In the genomic region with DNA sequence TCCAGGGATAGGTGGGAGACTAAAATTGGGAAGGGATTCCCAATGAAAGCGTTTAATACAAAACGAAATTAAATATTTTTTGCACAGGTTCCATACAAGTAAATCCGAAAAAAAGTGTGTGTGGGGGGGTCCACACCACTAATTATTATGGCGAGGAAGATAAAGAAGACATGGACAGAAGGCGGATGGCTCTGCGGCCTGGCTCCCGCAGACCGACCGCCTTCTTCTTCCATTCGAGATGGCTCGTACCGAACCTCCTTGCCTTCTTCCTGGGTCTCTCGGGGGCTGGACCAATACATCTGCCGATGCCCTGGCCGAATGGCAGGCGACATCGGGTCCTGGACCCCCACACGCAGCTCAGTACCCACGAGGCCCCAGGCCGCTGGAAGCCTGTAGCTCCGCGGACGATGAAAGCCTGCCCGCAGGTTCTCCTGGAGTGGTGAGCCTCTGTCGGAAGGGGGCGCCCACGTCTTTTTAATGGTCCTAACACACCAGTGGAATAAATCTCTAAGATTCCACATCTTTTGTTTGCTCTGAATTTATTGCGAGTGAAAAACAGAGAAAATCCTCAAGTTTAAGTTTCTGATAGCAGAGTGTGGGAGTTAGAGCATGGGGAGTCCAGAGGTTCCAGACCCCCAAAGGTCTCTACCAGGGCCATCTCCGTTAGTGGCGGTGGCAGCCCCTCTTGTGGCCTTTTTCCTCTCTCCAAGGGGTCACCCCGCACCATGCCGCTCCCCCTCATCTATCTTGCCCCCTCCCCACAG, we compare ENCODE assay signal across 8 cellular contexts. TPM values are rescaled to one million over a fixed set of nuclear protein-coding genes. Genes with fewer than 3 reads are reported as not detected.
DNase-seq lines count a peak whose midpoint lies in the region; ATAC-seq and TF ChIP-seq lines count a peak whose summit lies in the region.

No MANE protein-coding gene starts in this region.

- H3K9ac ChIP-seq in KMS-11: no peak overlapping the region

- TF ChIP-seq POLR2A in tibial nerve (IDR thresholded peaks at IDR 0.05): no peak

- H3K9me3 ChIP-seq in tibial nerve: no peaks in the 10 kb centered on the region

- H3K27ac ChIP-seq in KMS-11 (no peak overlapping the region), tibial nerve (no peak overlapping the region)

- no peak overlapping the region; the same call in 1 of the 2 replicates for H3K4me2 ChIP-seq in KMS-11

- H3K27me3 ChIP-seq in KMS-11 (ENCODE audit: insufficient read depth, low read depth): peaks cover 8% of the 10 kb centered on the region; the same call in 1 of the 2 replicates
- H3K27me3 ChIP-seq in tibial nerve: peaks cover 3 to 100% of the 10 kb centered on the region in 2 donors

- H3K36me3 ChIP-seq in KMS-11 (ENCODE audit: insufficient read depth) (no peaks in the 10 kb centered on the region), tibial nerve (no peaks in the 10 kb centered on the region)

- peak overlapping the region; percentile 19; the same call in 1 of the 2 replicates for H2AFZ ChIP-seq in KMS-11 (ENCODE audit: low read depth)

- ATAC-seq in GM21619 (IDR thresholded peaks at IDR 0.05; ENCODE audit: unreplicated experiment): no peak

- H3K4me1 ChIP-seq in KMS-11 (ENCODE audit: low read depth, poor library complexity, severe bottlenecking) (peaks cover 26% of the 10 kb centered on the region), tibial nerve (peaks cover 0 to 52% (median 19%) of the 10 kb centered on the region in 4 donors)

- DNase-seq in DMS 273 (lab: John Stamatoyannopoulos, UW; ENCODE audit: unreplicated experiment) (peak; percentile 86), SK-MEL-5 (ENCODE audit: low read depth, low spot score) (peak; percentile 71), globus pallidus (ENCODE audit: low spot score) (peak; percentile 59), pons (ENCODE audit: low spot score) (peak; percentile 64), tibial nerve (ENCODE audit: low spot score in 2 of 2) (peak; percentile 76 to 87)
- peak in 3 of 4 experiments; percentile 46 to 64 (median 52) for DNase-seq in activated naive CD4-positive, alpha-beta T cell (lab: John Stamatoyannopoulos, UW)

- in situ Hi-C loops in SK-MEL-5 (cut with HindIII; ENCODE audit: low pct_unique_long_range_greater_than_20kb, low sequenced_read_pairs): no loop called here

- no peaks in the 10 kb centered on the region; the same call in 1 of the 2 replicates for H4K20me1 ChIP-seq in KMS-11 (ENCODE audit: insufficient read depth)

- no peak for TF ChIP-seq EP300 in tibial nerve (IDR thresholded peaks at IDR 0.05)

- WGBS in tibial nerve, 2 donors: 11 to 13% methylated on average over 31 to 32 of the region's 32 CpGs

- TF ChIP-seq CTCF in KMS-11 (conservative IDR thresholded peaks at IDR 0.05; ENCODE audit: low read depth, low read length) (peak; percentile 88), tibial nerve (IDR thresholded peaks at IDR 0.05) (peak; percentile 60 to 72 (median 63))

- H3K4me3 ChIP-seq in KMS-11 (IDR thresholded peaks at IDR 0.05; ENCODE audit: insufficient read depth, low read depth, low read length) (no peak overlapping the region), tibial nerve (no peak overlapping the region)

- H3K79me2 ChIP-seq in KMS-11 (ENCODE audit: insufficient read depth, low read depth): no peaks in the 10 kb centered on the region

RNA-seq across cellular contexts. Expression of a gene that starts 1.4 kb away (rescaled TPM):
- total RNA-seq in SK-MEL-5 (2014; rRNA removed; shearing (Covaris generic)): 0.56 and 0.71 TPM in 2 replicates
- 0.23 TPM in 1 of 2 replicates, not detected in the other for polyA plus RNA-seq in SK-MEL-5 (2015; cell fraction: cytosol; rRNA removed)
- polyA plus RNA-seq in SK-MEL-5 (2015; cell fraction: nucleus; rRNA removed): not detected in 2 replicates
- total RNA-seq in tibial nerve: not detected

RNA-seq across cellular contexts. Expression of a gene that starts 2.1 kb away (rescaled TPM):
- total RNA-seq in SK-MEL-5 (2014; rRNA removed; shearing (Covaris generic)): not detected in 2 replicates
- polyA plus RNA-seq in SK-MEL-5 (2015; cell fraction: cytosol; rRNA removed): not detected in 2 replicates
- polyA plus RNA-seq in SK-MEL-5 (2015; cell fraction: nucleus; rRNA removed): not detected in 2 replicates
- not detected for total RNA-seq in tibial nerve

RNA-seq across cellular contexts. Expression of a gene that starts 4.1 kb away (rescaled TPM):
- 3.7 and 4.8 TPM in 2 replicates for total RNA-seq in SK-MEL-5 (2014; rRNA removed; shearing (Covaris generic))
- polyA plus RNA-seq in SK-MEL-5 (2015; cell fraction: cytosol; rRNA removed): 4.7 and 4.9 TPM in 2 replicates
- polyA plus RNA-seq in SK-MEL-5 (2015; cell fraction: nucleus; rRNA removed): 0.35 and 0.73 TPM in 2 replicates
- total RNA-seq in tibial nerve: not detected
